8 cellular contexts compared by ENCODE assay signal in genomic region chr3:152595975-152596832, GRCh38.
DNase-seq lines count a peak whose midpoint lies in the region; ATAC-seq, FAIRE-seq and TF ChIP-seq lines count a peak whose summit lies in the region.

No MANE protein-coding gene starts in this region.

- H3K4me1 Mint-ChIP-seq in HFFc6 (ENCODE audit: low read depth): peaks cover 22% of the 10 kb centered on the region

- ATAC-seq in GM18502 (IDR thresholded peaks at IDR 0.05; ENCODE audit: poor library complexity, unreplicated experiment): peak; percentile 99
- peak; percentile 94 to 98 (median 96) for ATAC-seq in right lobe of liver

- no peak for TF ChIP-seq CTCF in HFFc6 (IDR thresholded peaks at IDR 0.05)
- TF ChIP-seq CTCF in bronchial epithelial cell (IDR thresholded peaks at IDR 0.05; ENCODE audit: insufficient read depth, low read length, severe bottlenecking): no peak
- no peak for TF ChIP-seq CTCF in right lobe of liver (IDR thresholded peaks at IDR 0.05)

- TF ChIP-seq POLR2A in right lobe of liver (IDR thresholded peaks at IDR 0.05): no peak

- H3K27ac ChIP-seq in right lobe of liver: peak overlapping the region; percentile 34 to 57 (median 47)

- 11% methylated on average over 4 of the region's 4 CpGs for WGBS in right lobe of liver (ENCODE audit: insufficient coverage, low coverage, low lambda C conversion rate, missing lambda C conversion rate)

- no peaks in the 10 kb centered on the region for H3K9me3 Mint-ChIP-seq in HFFc6

- H3K36me3 Mint-ChIP-seq in HFFc6 (ENCODE audit: low read depth): no peaks in the 10 kb centered on the region

- intact Hi-C loops in right lobe of liver (cut with DNase I): no loop called here

- no peaks in the 10 kb centered on the region for H3K9me3 ChIP-seq in right lobe of liver

- no peak overlapping the region for H3K4me3 ChIP-seq in bronchial epithelial cell (ENCODE audit: low read depth, low read length)
- H3K4me3 ChIP-seq in right lobe of liver: peak overlapping the region; percentile 6 to 18 (median 6)

- peaks cover 0 to 8% (median 0%) of the 10 kb centered on the region in 4 donors for H3K4me1 ChIP-seq in right lobe of liver

- no peak for FAIRE-seq in bronchial epithelial cell (lab: Jason Lieb, UNC)

- H3K27me3 Mint-ChIP-seq in HFFc6 (ENCODE audit: insufficient read depth): peaks cover 10% of the 10 kb centered on the region

- peak overlapping the region; percentile 60; the same call in 1 of the 2 replicates for H3K27ac Mint-ChIP-seq in HFFc6

- DNase-seq in HFFc6: peak; percentile 41
- DNase-seq in LoVo (ENCODE audit: low spot score): peak; percentile 56
- peak; percentile 18 for DNase-seq in bronchial epithelial cell (ENCODE audit: low read depth)
- DNase-seq in right lobe of liver: peak; percentile 26 to 71 (median 59)
- peak; percentile 49 for DNase-seq in ureter (ENCODE audit: low spot score)
- DNase-seq in iPS-NIHi7 (ENCODE audit: extremely low spot score): no peak
- DNase-seq in NCI-H345 treated with DMSO at 0.1 percent for 48 hours (lab: John Stamatoyannopoulos, UW; ENCODE audit: unreplicated experiment): no peak

- peak overlapping the region; percentile 72 for H3K4me3 Mint-ChIP-seq in HFFc6

- no peaks in the 10 kb centered on the region for H3K36me3 ChIP-seq in bronchial epithelial cell (ENCODE audit: control insufficient read depth, insufficient read depth, low read length)
- no peaks in the 10 kb centered on the region for H3K36me3 ChIP-seq in right lobe of liver

- H3K27me3 ChIP-seq in bronchial epithelial cell (ENCODE audit: control insufficient read depth, insufficient read depth, low read length) (no peaks in the 10 kb centered on the region), right lobe of liver (no peaks in the 10 kb centered on the region)

Comparison
In these comparisons a context has a peak if more than half of its experiments do, and no peak if none do; other contexts are left out.
1. DNase-seq: peak in HFFc6 (single experiment), LoVo (single experiment), bronchial epithelial cell (single experiment), right lobe of liver (3 of 3) and ureter (single experiment); none in iPS-NIHi7 (single experiment) and NCI-H345 treated with DMSO at 0.1 percent for 48 hours (single experiment).